ENCODE assay signal across 8 cellular contexts in genomic region chr1:209692745-209693504, GRCh38.
DNase-seq lines count a peak whose midpoint lies in the region; ATAC-seq lines count a peak whose summit lies in the region.

No MANE protein-coding gene starts in this region.

- DNase-seq in GM04503 (ENCODE audit: low read depth) (peak; percentile 29), NCI-H2227 (lab: John Stamatoyannopoulos, UW; ENCODE audit: unreplicated experiment) (peak; percentile 85), kidney glomerular epithelial cell (lab: John Stamatoyannopoulos, UW) (peak; percentile 56)
- DNase-seq in activated CD4-positive, CD25-positive, alpha-beta regulatory T cell (lab: John Stamatoyannopoulos, UW), result peak; percentile 37 to 52 (median 41)
- DNase-seq in central memory CD4-positive, alpha-beta T cell, result peak; percentile 52
- DNase-seq in stimulated activated CD4-positive, alpha-beta T cell treated with anti-CD3 and anti-CD28 coated beads, Interleukin-1b, Interleukin-23, amount 100 ng/mL, for 48 hours, result peak; percentile 72

- peak; percentile 73 for ATAC-seq in HG02885 (IDR thresholded peaks at IDR 0.05; ENCODE audit: poor library complexity, unreplicated experiment)
- ATAC-seq in HG02970 (IDR thresholded peaks at IDR 0.05; ENCODE audit: low FRiP score, unreplicated experiment), result no peak

Comparison
In these comparisons a context has a peak if more than half of its experiments do, and no peak if none do; other contexts are left out.
1. DNase-seq: peak in every context shown above with its lines; median percentile 85 in NCI-H2227; 72 in stimulated activated CD4-positive, alpha-beta T cell treated with anti-CD3 and anti-CD28 coated beads, Interleukin-1b, Interleukin-23, amount 100 ng/mL, for 48 hours; 56 in kidney glomerular epithelial cell; 52 in central memory CD4-positive, alpha-beta T cell; 41 in activated CD4-positive, CD25-positive, alpha-beta regulatory T cell; 29 in GM04503.